In the genomic region with DNA sequence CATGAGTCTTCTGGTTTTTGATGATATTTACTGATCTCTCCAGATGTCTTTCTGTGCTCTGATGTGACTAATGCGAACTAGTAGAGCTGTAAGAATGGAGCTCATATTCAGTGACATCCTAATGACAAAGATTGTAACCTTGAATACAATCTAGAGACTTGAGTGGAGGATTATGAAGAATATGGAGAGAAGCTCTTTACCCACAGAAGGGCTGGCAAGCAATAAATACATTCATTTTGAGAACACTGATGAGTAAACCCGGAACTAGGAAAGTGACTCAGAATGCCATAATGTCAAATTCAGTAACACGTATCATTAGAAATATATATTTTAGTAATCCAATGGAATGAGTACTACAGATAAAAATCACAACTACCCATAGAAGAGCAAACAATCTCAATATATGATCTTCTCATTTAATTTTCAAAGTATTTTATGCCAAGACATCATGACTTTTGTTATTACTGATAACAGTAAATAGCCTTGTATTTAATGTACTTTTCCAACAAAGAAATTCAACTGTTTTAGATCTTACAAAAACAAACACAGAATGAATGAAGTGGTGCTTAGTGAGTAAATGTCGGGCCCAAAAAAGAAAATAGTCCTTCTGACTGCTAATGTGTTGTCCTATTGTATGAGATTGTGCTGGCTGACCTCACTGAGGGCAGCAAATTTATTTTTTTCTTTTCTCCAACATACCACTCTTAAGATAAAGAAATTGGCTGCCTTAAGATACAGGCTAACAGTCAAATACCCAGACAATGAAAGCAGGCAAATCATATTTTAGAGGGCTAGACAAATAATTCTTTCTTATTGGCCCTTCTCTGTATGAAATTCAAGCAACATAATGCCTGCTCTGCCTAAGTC, we compare ENCODE assay signal across 9 cellular contexts. TPM values are rescaled to one million over a fixed set of nuclear protein-coding genes. Genes with fewer than 3 reads are reported as not detected.
A peak's percentile ranks its signal among the peaks of the same experiment; 100 is the strongest.
DNase-seq lines count a peak whose midpoint lies in the region; ATAC-seq and TF ChIP-seq lines count a peak whose summit lies in the region.
"Had no signal": no experiment of that assay in that cellular context is flagged by ENCODE, and none has a peak within 500 bp of the region (broad histone marks: within the 10 kb centered on the region; RNA-seq: fewer than 3 reads in every experiment).

No MANE protein-coding gene starts in this region.

- peak; percentile 88 for ATAC-seq in GM18867 (IDR thresholded peaks at IDR 0.05; ENCODE audit: unreplicated experiment)
- ATAC-seq in HG02642 (IDR thresholded peaks at IDR 0.05; ENCODE audit: poor library complexity, unreplicated experiment): peak; percentile 85

- 75 to 76% methylated on average over 4 of the region's 4 CpGs for WGBS in testis, 2 donors

- H3K4me1 ChIP-seq in testis: no peaks in the 10 kb centered on the region

- TF ChIP-seq CTCF in testis (IDR thresholded peaks at IDR 0.05) (no peak), CD14-positive monocyte (IDR thresholded peaks at IDR 0.05) (no peak)

- H3K36me3 ChIP-seq in testis (ENCODE audit: low read depth, missing control alignments): no peaks in the 10 kb centered on the region

- no peak overlapping the region for H3K4me3 Mint-ChIP-seq in CD14-positive monocyte

- DNase-seq in RKO (ENCODE audit: low spot score) (peak; percentile 86), myocyte (ENCODE audit: low read depth) (peak; percentile 4), NCI-H1930 (lab: John Stamatoyannopoulos, UW) (no peak), testis (no peak), CD14-positive monocyte (ENCODE audit: low spot score) (no peak)
- no peak for DNase-seq in NK-92 treated with Interleukin-12 subunit alpha and Interleukin-12 subunit beta, amount 100 ng/mL, for 24 hours (lab: John Stamatoyannopoulos, UW)

- no peaks in the 10 kb centered on the region for H3K9me3 ChIP-seq in testis

- H3K27me3 ChIP-seq in testis: no peaks in the 10 kb centered on the region

- intact Hi-C loops in testis (cut with DNase I; ENCODE audit: low total_unique reads): no loop called here
- intact Hi-C loops in CD14-positive monocyte (cut with micrococcal nuclease): no loop called here

- peaks cover 0 to 2% (median 1%) of the 10 kb centered on the region in 3 donors for H3K27me3 Mint-ChIP-seq in CD14-positive monocyte (ENCODE audit: low read depth in 3 of 3)

- H3K27ac ChIP-seq in testis: peak overlapping the region in 1 of 2 donors; percentile 66

- H3K27ac Mint-ChIP-seq in CD14-positive monocyte: no peak overlapping the region

- H3K36me3 Mint-ChIP-seq in CD14-positive monocyte: no peaks in the 10 kb centered on the region

- no peaks in the 10 kb centered on the region for H3K4me1 Mint-ChIP-seq in CD14-positive monocyte

- TF ChIP-seq POLR2A in testis (IDR thresholded peaks at IDR 0.05): no peak

- no peak overlapping the region for H3K4me3 ChIP-seq in testis
- H3K4me3 ChIP-seq: K562 had no signal

- no peaks in the 10 kb centered on the region for H3K9me3 Mint-ChIP-seq in CD14-positive monocyte

RNA-seq across cellular contexts. Expression of a gene that starts 49.2 kb away (rescaled TPM):
- total RNA-seq in myocyte (25.0 and 29.6 TPM in 2 replicates), testis (10 to 100 TPM; 25.2 to 30.3 TPM)
- polyA plus RNA-seq in myocyte (2012): 27.6 TPM
- polyA plus RNA-seq in testis (ENCODE audit: insufficient read depth, low read depth, low replicate concordance) (8.3 TPM), CD14-positive monocyte (10 to 100 TPM; 20.5 to 22.9 TPM)

Comparison
In these comparisons a context has a peak if more than half of its experiments do, and no peak if none do; other contexts are left out.
1. DNase-seq: peak in RKO (single experiment) and myocyte (single experiment); none in NCI-H1930 (0 of 2), testis (single experiment), NK-92 treated with Interleukin-12 subunit alpha and Interleukin-12 subunit beta, amount 100 ng/mL, for 24 hours (single experiment) and CD14-positive monocyte (single experiment).